Comparison of ENCODE assay signal across 14 cellular contexts in the genomic region with DNA sequence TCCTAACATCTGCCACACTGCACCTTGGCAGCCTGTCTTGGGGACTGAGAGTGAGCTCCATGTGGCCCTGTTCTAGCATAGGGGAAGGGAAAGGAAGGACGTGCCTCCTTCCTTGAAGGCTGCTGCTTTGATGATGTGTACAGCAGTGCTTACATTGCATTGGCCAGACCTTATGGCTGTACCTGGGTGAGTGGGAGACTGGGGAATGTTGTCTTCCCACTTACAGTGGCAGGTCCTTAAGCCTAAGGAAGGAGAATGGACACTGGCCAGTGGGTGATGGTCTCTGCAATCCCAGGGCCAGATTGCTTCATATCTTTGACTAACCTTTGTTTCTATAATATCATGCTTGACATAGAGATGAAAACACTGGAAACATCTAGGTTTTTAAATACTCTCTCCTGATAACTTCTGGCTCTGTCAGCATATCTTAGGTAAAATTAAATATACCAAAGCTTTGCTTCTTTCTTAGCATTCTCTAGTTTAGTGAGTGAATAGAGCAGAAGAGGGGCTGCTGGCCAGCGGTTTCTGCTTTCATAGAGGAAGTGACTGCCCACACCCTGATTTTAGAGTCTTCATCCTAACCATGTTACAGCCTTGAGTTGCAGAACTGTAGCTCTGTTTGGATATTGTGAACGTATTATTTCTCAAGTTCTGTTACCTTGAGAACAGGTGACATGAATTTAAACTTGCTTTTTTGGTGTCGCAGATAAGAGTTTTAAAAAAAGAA. TPM values are rescaled to one million over a fixed set of nuclear protein-coding genes. Genes with fewer than 3 reads are reported as not detected.
DNase-seq lines count a peak whose midpoint lies in the region; ATAC-seq and TF ChIP-seq lines count a peak whose summit lies in the region.
"Had no signal": no experiment of that assay in that cellular context is flagged by ENCODE, and none has a peak within 500 bp of the region (broad histone marks: within the 10 kb centered on the region; RNA-seq: fewer than 3 reads in every experiment).

No MANE protein-coding gene starts in this region.

- H3K9me3 Mint-ChIP-seq in H9, result no peaks in the 10 kb centered on the region
- H3K9me3 Mint-ChIP-seq: CD4-positive, alpha-beta memory T cell; endodermal cell had no signal

- no peak overlapping the region for H3K4me3 Mint-ChIP-seq in H9
- H3K4me3 Mint-ChIP-seq: CD4-positive, alpha-beta memory T cell; endodermal cell had no signal

- no peak overlapping the region for H3T11ph ChIP-seq in H9 (ENCODE audit: low read length)

- H3K27me3 ChIP-seq in H9 (ENCODE audit: insufficient read depth, low read length), result no peaks in the 10 kb centered on the region
- no peaks in the 10 kb centered on the region for H3K27me3 ChIP-seq in osteoblast (ENCODE audit: insufficient read depth, low read length)
- no peaks in the 10 kb centered on the region for H3K27me3 ChIP-seq in body of pancreas

- peaks cover 31 to 64% (median 62%) of the 10 kb centered on the region in 3 experiments; a peak in 6 of 7 replicates for H3K36me3 Mint-ChIP-seq in H9 (ENCODE audit: insufficient read depth in 1 of 3, low read depth in 3 of 3)

- ATAC-seq in esophagus mucosa (peak; percentile 22), GM21786 (IDR thresholded peaks at IDR 0.05; ENCODE audit: unreplicated experiment) (no peak), body of pancreas (no peak)
- ATAC-seq: HCT116 had no signal

- peaks cover 6% of the 10 kb centered on the region for H3K79me1 ChIP-seq in H9 (ENCODE audit: insufficient read depth, low read depth, low read length, poor library complexity, severe bottlenecking)

- H4K20me1 ChIP-seq in H9 (ENCODE audit: control insufficient read depth, insufficient read depth, insufficient read length) (no peaks in the 10 kb centered on the region), osteoblast (ENCODE audit: insufficient read depth, low read length) (peaks cover 29% of the 10 kb centered on the region)

- H2AK5ac ChIP-seq in H9 (ENCODE audit: insufficient read length, low read length), result no peak overlapping the region

- H3K56ac ChIP-seq in H9 (ENCODE audit: insufficient read length, low read depth, low read length), result no peak overlapping the region

- H3K4me2 ChIP-seq in H9 (ENCODE audit: insufficient read depth, insufficient read length, low read length), result no peak overlapping the region
- no peak overlapping the region for H3K4me2 ChIP-seq in osteoblast (ENCODE audit: insufficient read depth, low read length)

- H2BK12ac ChIP-seq in H9 (ENCODE audit: insufficient read length, low read depth, low read length), result no peak overlapping the region

- intact Hi-C loops in body of pancreas (cut with DNase I), result no loop called here

- H2BK120ac ChIP-seq in H9 (ENCODE audit: low read depth, low read length, poor library complexity, severe bottlenecking), result no peak overlapping the region

- WGBS in H9 (ENCODE audit: extremely low coverage, insufficient read length, low lambda C conversion rate), result no CpG with 5 or more reads among the region's 4 CpGs
- 60 to 69% methylated on average over 4 of the region's 4 CpGs for WGBS in body of pancreas, 2 donors

- no peak for TF ChIP-seq CTCF in H9 (conservative IDR thresholded peaks at IDR 0.05)
- TF ChIP-seq CTCF in osteoblast (IDR thresholded peaks at IDR 0.05; ENCODE audit: extremely low read depth, low read depth, low read length), result no peak
- no peak for TF ChIP-seq CTCF in body of pancreas (IDR thresholded peaks at IDR 0.05)

- H3K4me1 ChIP-seq in H9 (ENCODE audit: insufficient read depth, low read length) (no peaks in the 10 kb centered on the region), osteoblast (ENCODE audit: insufficient read depth, low read length) (peaks cover 35% of the 10 kb centered on the region), body of pancreas (peaks cover 19% of the 10 kb centered on the region)

- peak overlapping the region in 2 of 3 experiments; percentile 5 to 13; a peak in 2 of 7 replicates for H3K27ac Mint-ChIP-seq in H9
- H3K27ac Mint-ChIP-seq: endodermal cell had no signal

- H3K27me3 Mint-ChIP-seq in H9 (ENCODE audit: low read depth), result no peaks in the 10 kb centered on the region
- H3K27me3 Mint-ChIP-seq: CD4-positive, alpha-beta memory T cell had no signal

- no peak for TF ChIP-seq POLR2A in body of pancreas (IDR thresholded peaks at IDR 0.05)

- no peak overlapping the region for H3K18ac ChIP-seq in H9 (ENCODE audit: insufficient read length, low read depth, low read length)

- H3K9me3 ChIP-seq in H9 (ENCODE audit: control insufficient read depth, low read depth, low read length), result no peaks in the 10 kb centered on the region
- no peaks in the 10 kb centered on the region for H3K9me3 ChIP-seq in osteoblast (ENCODE audit: low read depth, low read length)
- H3K9me3 ChIP-seq in body of pancreas, result no peaks in the 10 kb centered on the region

- no peak overlapping the region for H4K91ac ChIP-seq in H9 (ENCODE audit: insufficient read length, low read depth, low read length)

- H3K9ac ChIP-seq in H9 (ENCODE audit: extremely low read depth, insufficient read length, low read length), result no peak overlapping the region

- DNase-seq in H9 (no peak), NOMO-1 treated with DMSO at 0.1 percent for 48 hours (lab: John Stamatoyannopoulos, UW; ENCODE audit: unreplicated experiment) (peak; percentile 20), osteoblast (ENCODE audit: insufficient read length, low spot score, missing footprints) (no peak), body of pancreas (no peak), NCI-H510A (lab: John Stamatoyannopoulos, UW) (no peak)
- DNase-seq: activated CD4-positive, alpha-beta T cell treated with anti-CD3 and anti-CD28 coated beads, Interleukin-2, amount 50 U/mL, for 48 hours; activated effector memory CD4-positive, alpha-beta T cell treated with anti-CD3 and anti-CD28 coated beads, Interleukin-2, amount 50 U/mL, for 16 hours; CD4-positive, alpha-beta memory T cell; endodermal cell; NCI-H2029; NCI-H69 had no signal

- no peak overlapping the region for H2BK15ac ChIP-seq in H9 (ENCODE audit: low read depth, low read length)

- peaks cover 55% of the 10 kb centered on the region for H3K36me3 ChIP-seq in osteoblast (ENCODE audit: insufficient read depth, low read length)
- H3K36me3 ChIP-seq in body of pancreas (replicated peaks in 1 of 2; ENCODE audit: insufficient read depth in 1 of 2, low read depth in 2 of 2), result peaks cover 10 to 29% of the 10 kb centered on the region in 2 donors

- no peak overlapping the region for H4K5ac ChIP-seq in H9 (ENCODE audit: insufficient read length, low read depth, low read length)

- H3K27ac ChIP-seq in H9 (ENCODE audit: insufficient read length, low read depth, low read length), result no peak overlapping the region
- peak overlapping the region; percentile 95 for H3K27ac ChIP-seq in osteoblast (ENCODE audit: low read depth, low read length)
- H3K27ac ChIP-seq in body of pancreas, result no peak overlapping the region

- no peak overlapping the region for H4K8ac ChIP-seq in H9 (replicated peaks; ENCODE audit: insufficient read length, low read depth, low read length)

- H3K23ac ChIP-seq in H9 (ENCODE audit: insufficient read length, low read depth, low read length), result no peak overlapping the region

- H3K79me2 ChIP-seq in H9 (ENCODE audit: insufficient read depth, low read length), result peaks cover 4% of the 10 kb centered on the region; the same call in 1 of the 2 replicates
- H3K79me2 ChIP-seq in osteoblast (ENCODE audit: insufficient read depth, low read length), result peaks cover 90% of the 10 kb centered on the region

- no peak overlapping the region for H2BK20ac ChIP-seq in H9 (ENCODE audit: low read depth, low read length, poor library complexity, severe bottlenecking)

- H3K4me3 ChIP-seq in osteoblast (ENCODE audit: insufficient read depth, low read length) (no peak overlapping the region), body of pancreas (no peak overlapping the region)

- no peak overlapping the region for H2BK5ac ChIP-seq in H9 (ENCODE audit: insufficient read length, low read length)

- H3K14ac ChIP-seq in H9 (ENCODE audit: insufficient read depth, low read length), result no peak overlapping the region

- H3K4me1 Mint-ChIP-seq in H9, result no peaks in the 10 kb centered on the region
- H3K4me1 Mint-ChIP-seq: endodermal cell had no signal

- H3K4ac ChIP-seq in H9 (ENCODE audit: low read depth, low read length), result no peak overlapping the region

- no peaks in the 10 kb centered on the region for H3K23me2 ChIP-seq in H9 (ENCODE audit: insufficient read length, low read depth, low read length, poor library complexity, severe bottlenecking)

- H2AFZ ChIP-seq in H9 (ENCODE audit: low read length) (no peak overlapping the region), osteoblast (ENCODE audit: low read length) (no peak overlapping the region)

RNA-seq across cellular contexts. Expression of a gene that starts 27.2 kb away (rescaled TPM):
- 135 and 143 TPM in 2 replicates for total RNA-seq in H9 (2021)
- 80.3 TPM for total RNA-seq in esophagus mucosa
- 198 and 205 TPM in 2 replicates for total RNA-seq in osteoblast
- 100 to 1,000 TPM; 199 to 292 TPM for total RNA-seq in body of pancreas

RNA-seq across cellular contexts. Expression of a gene that starts 59.1 kb away (rescaled TPM):
- total RNA-seq in H9 (2021) (42.6 and 45.3 TPM in 2 replicates), esophagus mucosa (11.3 TPM), osteoblast (4.3 and 5.0 TPM in 2 replicates), body of pancreas (1 to 10 TPM; 3.9 to 5.6 TPM)

RNA-seq across cellular contexts. Expression of a gene that starts 59.4 kb away (rescaled TPM):
- total RNA-seq in H9 (2021), result 49.7 and 50.5 TPM in 2 replicates
- 58.8 TPM for total RNA-seq in esophagus mucosa
- total RNA-seq in osteoblast, result 36.9 and 39.8 TPM in 2 replicates
- 10 to 100 TPM; 32.9 to 82.4 TPM for total RNA-seq in body of pancreas
